Comparison of ENCODE assay signal across 8 cellular contexts in the genomic region with DNA sequence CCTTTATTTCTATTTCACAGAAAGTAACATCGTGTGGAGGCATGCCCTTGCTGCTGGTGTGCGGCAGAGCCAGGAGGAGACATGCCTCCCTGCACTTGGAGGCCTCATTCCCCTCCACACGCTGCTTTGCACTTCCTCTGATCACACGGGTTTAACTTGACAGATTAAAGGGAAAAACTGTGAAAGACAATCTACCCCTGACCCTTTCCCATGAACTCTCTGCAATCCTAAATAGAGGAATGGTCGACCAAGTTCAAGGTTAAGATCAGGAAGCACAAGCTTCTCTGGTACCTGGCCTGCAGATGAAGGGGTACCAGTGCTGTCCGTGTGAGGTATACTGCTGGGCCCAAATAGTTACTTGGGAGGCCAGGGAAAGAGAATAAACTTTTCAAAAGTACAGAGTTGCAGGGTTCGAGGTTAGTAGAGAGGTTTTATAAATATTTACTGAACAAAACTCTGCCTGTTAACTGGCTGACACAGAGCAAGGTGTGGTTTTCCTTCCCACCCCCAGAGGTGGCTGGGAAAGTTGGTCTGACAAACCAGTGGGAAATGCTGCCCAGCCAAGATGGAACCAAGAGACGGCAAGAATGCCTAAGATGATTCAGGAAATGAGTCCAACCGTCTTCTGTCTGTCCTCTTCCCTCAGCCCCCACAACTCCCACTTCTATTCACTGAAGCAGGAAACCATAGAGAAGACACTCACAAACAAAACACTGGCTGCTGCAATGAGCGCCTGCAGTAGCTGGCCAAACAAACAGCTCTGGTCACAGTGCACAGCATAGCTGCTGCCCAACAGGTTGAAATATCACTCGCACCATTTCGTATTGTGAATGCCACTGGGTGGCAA.
DNase-seq lines count a peak whose midpoint lies in the region; ATAC-seq and TF ChIP-seq lines count a peak whose summit lies in the region.

No MANE protein-coding gene starts in this region.

- DNase-seq in DMS153 (lab: John Stamatoyannopoulos, UW): peak; percentile 6
- DNase-seq in DMS153 treated with DMSO at 0.1 percent for 48 hours (lab: John Stamatoyannopoulos, UW; ENCODE audit: unreplicated experiment): no peak
- DNase-seq in Kasumi-1 (lab: John Stamatoyannopoulos, UW): peak; percentile 86 to 91
- DNase-seq in epithelial cell of prostate (ENCODE audit: low read depth, low spot score): peak; percentile 85
- no peak for DNase-seq in stomach
- no peak for DNase-seq in occipital lobe (lab: John Stamatoyannopoulos, UW)

- no peak for TF ChIP-seq CTCF in stomach (IDR thresholded peaks at IDR 0.05)

- H3K36me3 ChIP-seq in stomach: no peaks in the 10 kb centered on the region

- ATAC-seq in HG03025 (IDR thresholded peaks at IDR 0.05; ENCODE audit: low FRiP score, unreplicated experiment) (no peak), HG03039 (IDR thresholded peaks at IDR 0.05; ENCODE audit: unreplicated experiment) (no peak)

- H3K4me3 ChIP-seq in stomach: no peak overlapping the region

- no peak for TF ChIP-seq EP300 in stomach (IDR thresholded peaks at IDR 0.05)

- no peaks in the 10 kb centered on the region for H3K27me3 ChIP-seq in stomach

- intact Hi-C loops in stomach (cut with DNase I; ENCODE audit: low total_unique reads): no loop called here

- 23 to 32% (median 31%) methylated on average over 12 of the region's 12 CpGs for WGBS in stomach, 5 donors

- peaks cover 6 to 16% (median 9%) of the 10 kb centered on the region in 4 donors for H3K4me1 ChIP-seq in stomach

- no peaks in the 10 kb centered on the region for H3K9me3 ChIP-seq in stomach

- TF ChIP-seq POLR2A in stomach (IDR thresholded peaks at IDR 0.05): no peak

- peak overlapping the region; percentile 90 for H3K27ac ChIP-seq in epithelial cell of prostate
- H3K27ac ChIP-seq in stomach: peak overlapping the region in 3 of 5 donors; percentile 9 to 28 (median 13)

Comparison
In these comparisons a context has a peak if more than half of its experiments do, and no peak if none do; other contexts are left out.
1. DNase-seq: peak in DMS153 (single experiment), Kasumi-1 (2 of 2) and epithelial cell of prostate (single experiment); none in DMS153 treated with DMSO at 0.1 percent for 48 hours (single experiment), stomach (single experiment) and occipital lobe (single experiment).